In the genomic region with DNA sequence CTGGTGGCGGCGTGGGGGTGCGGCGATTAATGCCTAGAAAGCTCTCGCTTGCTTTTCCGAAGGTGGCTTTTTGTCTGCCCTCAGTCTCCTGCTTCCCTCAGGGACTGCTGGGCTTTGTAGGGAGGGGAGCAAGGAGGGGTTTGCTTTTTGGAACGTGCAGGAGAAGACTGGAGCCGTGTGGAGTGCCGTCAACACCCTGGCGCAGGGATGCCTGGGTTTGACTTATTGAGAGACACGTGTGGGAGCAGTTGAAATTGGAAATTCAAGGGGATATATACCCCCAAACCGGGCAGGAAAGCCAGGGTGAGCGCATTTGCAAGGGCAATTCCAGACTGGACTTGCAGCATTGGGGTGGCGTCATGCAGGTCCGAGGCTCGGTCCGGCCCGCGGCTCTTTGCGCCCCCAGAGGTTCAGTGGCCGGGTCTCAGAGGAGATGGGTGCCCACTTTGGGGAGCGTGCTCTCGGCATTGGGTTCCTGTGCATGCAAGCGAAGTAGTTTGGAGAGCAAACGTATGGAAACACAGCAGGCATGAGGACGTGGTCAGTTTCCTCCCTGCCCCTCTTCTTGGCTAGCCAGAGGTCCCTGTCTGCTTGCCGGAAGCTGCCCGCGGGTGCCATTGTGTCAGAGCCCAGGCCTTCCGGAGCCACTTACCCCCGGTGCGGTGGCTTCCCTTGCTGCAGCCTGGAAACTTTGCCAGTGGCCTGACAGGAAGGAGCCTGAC, we compare ENCODE assay signal across 1 cellular context.
TF ChIP-seq lines count a peak whose summit lies in the region.

No MANE protein-coding gene starts in this region.

TF ChIP-seq in WTC11, 78 proteins besides CTCF, POLR2A, EP300 and RAD21 (continued from another document):
- TF ChIP-seq, protein P1, sequence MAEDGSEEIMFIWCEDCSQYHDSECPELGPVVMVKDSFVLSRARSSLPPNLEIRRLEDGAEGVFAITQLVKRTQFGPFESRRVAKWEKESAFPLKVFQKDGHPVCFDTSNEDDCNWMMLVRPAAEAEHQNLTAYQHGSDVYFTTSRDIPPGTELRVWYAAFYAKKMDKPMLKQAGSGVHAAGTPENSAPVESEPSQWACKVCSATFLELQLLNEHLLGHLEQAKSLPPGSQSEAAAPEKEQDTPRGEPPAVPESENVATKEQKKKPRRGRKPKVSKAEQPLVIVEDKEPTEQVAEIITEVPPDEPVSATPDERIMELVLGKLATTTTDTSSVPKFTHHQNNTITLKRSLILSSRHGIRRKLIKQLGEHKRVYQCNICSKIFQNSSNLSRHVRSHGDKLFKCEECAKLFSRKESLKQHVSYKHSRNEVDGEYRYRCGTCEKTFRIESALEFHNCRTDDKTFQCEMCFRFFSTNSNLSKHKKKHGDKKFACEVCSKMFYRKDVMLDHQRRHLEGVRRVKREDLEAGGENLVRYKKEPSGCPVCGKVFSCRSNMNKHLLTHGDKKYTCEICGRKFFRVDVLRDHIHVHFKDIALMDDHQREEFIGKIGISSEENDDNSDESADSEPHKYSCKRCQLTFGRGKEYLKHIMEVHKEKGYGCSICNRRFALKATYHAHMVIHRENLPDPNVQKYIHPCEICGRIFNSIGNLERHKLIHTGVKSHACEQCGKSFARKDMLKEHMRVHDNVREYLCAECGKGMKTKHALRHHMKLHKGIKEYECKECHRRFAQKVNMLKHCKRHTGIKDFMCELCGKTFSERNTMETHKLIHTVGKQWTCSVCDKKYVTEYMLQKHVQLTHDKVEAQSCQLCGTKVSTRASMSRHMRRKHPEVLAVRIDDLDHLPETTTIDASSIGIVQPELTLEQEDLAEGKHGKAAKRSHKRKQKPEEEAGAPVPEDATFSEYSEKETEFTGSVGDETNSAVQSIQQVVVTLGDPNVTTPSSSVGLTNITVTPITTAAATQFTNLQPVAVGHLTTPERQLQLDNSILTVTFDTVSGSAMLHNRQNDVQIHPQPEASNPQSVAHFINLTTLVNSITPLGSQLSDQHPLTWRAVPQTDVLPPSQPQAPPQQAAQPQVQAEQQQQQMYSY (CRISPR knock-in tag; IDR thresholded peaks at IDR 0.05), result no peak
- TF ChIP-seq, protein P2, sequence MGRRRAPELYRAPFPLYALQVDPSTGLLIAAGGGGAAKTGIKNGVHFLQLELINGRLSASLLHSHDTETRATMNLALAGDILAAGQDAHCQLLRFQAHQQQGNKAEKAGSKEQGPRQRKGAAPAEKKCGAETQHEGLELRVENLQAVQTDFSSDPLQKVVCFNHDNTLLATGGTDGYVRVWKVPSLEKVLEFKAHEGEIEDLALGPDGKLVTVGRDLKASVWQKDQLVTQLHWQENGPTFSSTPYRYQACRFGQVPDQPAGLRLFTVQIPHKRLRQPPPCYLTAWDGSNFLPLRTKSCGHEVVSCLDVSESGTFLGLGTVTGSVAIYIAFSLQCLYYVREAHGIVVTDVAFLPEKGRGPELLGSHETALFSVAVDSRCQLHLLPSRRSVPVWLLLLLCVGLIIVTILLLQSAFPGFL (CRISPR knock-in tag; IDR thresholded peaks at IDR 0.05; ENCODE audit: borderline replicate concordance), result no peak
- TF ChIP-seq, protein P3, sequence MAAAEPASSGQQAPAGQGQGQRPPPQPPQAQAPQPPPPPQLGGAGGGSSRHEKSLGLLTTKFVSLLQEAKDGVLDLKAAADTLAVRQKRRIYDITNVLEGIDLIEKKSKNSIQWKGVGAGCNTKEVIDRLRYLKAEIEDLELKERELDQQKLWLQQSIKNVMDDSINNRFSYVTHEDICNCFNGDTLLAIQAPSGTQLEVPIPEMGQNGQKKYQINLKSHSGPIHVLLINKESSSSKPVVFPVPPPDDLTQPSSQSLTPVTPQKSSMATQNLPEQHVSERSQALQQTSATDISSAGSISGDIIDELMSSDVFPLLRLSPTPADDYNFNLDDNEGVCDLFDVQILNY (CRISPR knock-in tag; IDR thresholded peaks at IDR 0.05), result no peak
- TF ChIP-seq NR3C1 (CRISPR knock-in tag; conservative IDR thresholded peaks at IDR 0.05; ENCODE audit: low read depth), result no peak
